Comparison of ENCODE assay signal across 5 cellular contexts in the genomic region with DNA sequence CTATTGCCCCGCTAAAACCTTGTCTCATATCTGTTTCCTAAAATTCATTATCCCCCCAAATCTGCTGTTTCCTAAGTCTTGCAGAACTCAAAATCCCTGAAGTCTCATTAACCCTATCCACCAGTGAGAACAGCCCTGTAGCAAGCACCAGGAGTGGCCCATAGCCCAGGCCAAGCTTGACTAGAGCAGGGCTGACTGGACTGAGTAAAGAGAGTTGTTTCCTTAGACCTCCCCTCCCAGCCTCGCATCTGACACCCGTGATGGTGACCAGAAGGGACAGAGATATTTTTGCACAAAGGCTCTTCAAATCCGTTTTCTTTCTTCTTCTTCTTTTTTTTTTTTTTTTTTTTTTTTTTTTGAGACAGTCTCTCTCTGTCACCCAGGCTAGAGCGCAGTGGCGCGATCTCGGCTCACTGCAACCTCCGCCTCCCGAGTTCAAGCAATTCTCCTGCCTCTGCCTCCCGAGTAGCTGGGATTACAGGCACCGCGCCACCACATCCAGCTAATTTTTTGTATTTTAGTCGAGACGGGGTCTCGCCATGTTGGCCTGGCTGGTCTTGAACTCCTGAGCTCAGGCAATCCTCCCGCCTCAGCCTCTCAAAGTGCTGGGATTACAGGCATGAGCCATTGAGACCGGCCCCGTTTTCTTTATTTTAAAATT. TPM values are rescaled to one million over a fixed set of nuclear protein-coding genes. Genes with fewer than 3 reads are reported as not detected.
DNase-seq lines count a peak whose midpoint lies in the region; ATAC-seq, FAIRE-seq and TF ChIP-seq lines count a peak whose summit lies in the region.
"Not testable (repeated sequence)": the region's sequence is repeated elsewhere in the genome, so short reads cannot be mapped to it uniquely, and the experiment has no call there.

No MANE protein-coding gene starts in this region.

- not testable (repeated sequence) for H3K4me1 ChIP-seq in H9 (ENCODE audit: insufficient read depth, low read length)
- H3K4me1 ChIP-seq in SK-N-SH (ENCODE audit: control insufficient read depth in 1 of 2, insufficient read depth in 2 of 2, low read depth in 1 of 2, low read length in 1 of 2) (peaks cover 0 to 16% of the 10 kb centered on the region in 2 experiments; a peak in 1 of 4 replicates), astrocyte (ENCODE audit: insufficient read depth, low read length) (peaks cover 28% of the 10 kb centered on the region), heart left ventricle (peaks cover 0 to 41% (median 18%) of the 10 kb centered on the region in 12 donors), neutrophil (ENCODE audit: control insufficient read depth in 1 of 2, insufficient read depth in 1 of 2, low read depth in 1 of 2, low read length in 1 of 2) (peaks cover 16 to 21% of the 10 kb centered on the region in 2 experiments)

- not testable (repeated sequence) for H3K79me1 ChIP-seq in H9 (ENCODE audit: insufficient read depth, low read depth, low read length, poor library complexity, severe bottlenecking)

- not testable (repeated sequence) for H3K27ac ChIP-seq in H9 (ENCODE audit: insufficient read length, low read depth, low read length); astrocyte (ENCODE audit: low read depth, low read length); neutrophil
- H3K27ac ChIP-seq in SK-N-SH (ENCODE audit: low read depth in 2 of 2, low read length in 1 of 2) = peak overlapping the region; percentile 82 to 94
- H3K27ac ChIP-seq in heart left ventricle = peak overlapping the region in 1 of 12 donors; percentile 32

- POLR2A ChIA-PET in SK-N-SH (lab: Yijun Ruan, JAX) = interaction anchor here (0.7 to 3.1 kb wide), 13 partner anchors 8 to 242 kb away, joined by 3 to 28 read pairs (median 4); a partner anchor contains a TSS

- H3K27me3 ChIP-seq in H9 (ENCODE audit: insufficient read depth, low read length); SK-N-SH (ENCODE audit: insufficient read depth); astrocyte (ENCODE audit: insufficient read depth, low read length); heart left ventricle: not testable (repeated sequence)
- peaks cover 73% of the 10 kb centered on the region for H3K27me3 ChIP-seq in neutrophil

- not testable (repeated sequence) for H2BK120ac ChIP-seq in H9 (ENCODE audit: low read depth, low read length, poor library complexity, severe bottlenecking)

- not testable (repeated sequence) for TF ChIP-seq POLR2A in heart left ventricle (IDR thresholded peaks at IDR 0.05)

- intact Hi-C loops in heart left ventricle (cut with DNase I) = not testable (repeated sequence)

- not testable (repeated sequence) for H3K56ac ChIP-seq in H9 (ENCODE audit: insufficient read length, low read depth, low read length)

- H2BK5ac ChIP-seq in H9 (ENCODE audit: insufficient read length, low read length) = not testable (repeated sequence)

- H2BK15ac ChIP-seq in H9 (ENCODE audit: low read depth, low read length) = not testable (repeated sequence)

- H4K91ac ChIP-seq in H9 (ENCODE audit: insufficient read length, low read depth, low read length) = not testable (repeated sequence)

- H3K4me3 Mint-ChIP-seq in H9 (peak overlapping the region; percentile 94 to 98), astrocyte (ENCODE audit: unreplicated experiment) (peak overlapping the region; percentile 98)

- not testable (repeated sequence) for H4K8ac ChIP-seq in H9 (replicated peaks; ENCODE audit: insufficient read length, low read depth, low read length)

- H3K9ac ChIP-seq in H9 (ENCODE audit: extremely low read depth, insufficient read length, low read length); astrocyte (ENCODE audit: low read length): not testable (repeated sequence)
- H3K9ac ChIP-seq in SK-N-SH = peak overlapping the region; percentile 81

- not testable (repeated sequence) for TF ChIP-seq RAD21 in SK-N-SH (IDR thresholded peaks at IDR 0.05; ENCODE audit: low read length)

- not testable (repeated sequence) for H4K20me1 ChIP-seq in H9 (ENCODE audit: control insufficient read depth, insufficient read depth, insufficient read length); SK-N-SH (ENCODE audit: insufficient read depth); astrocyte (ENCODE audit: insufficient read depth, low read length)

- not testable (repeated sequence) for H2BK12ac ChIP-seq in H9 (ENCODE audit: insufficient read length, low read depth, low read length)

- H3K4me3 ChIP-seq in SK-N-SH (ENCODE audit: low read depth in 2 of 2, low read length in 1 of 2) (peak overlapping the region; percentile 87), astrocyte (ENCODE audit: insufficient read depth, low read depth, low read length) (peak overlapping the region; percentile 93), heart left ventricle (peak overlapping the region in 9 of 12 donors; percentile 63 to 79 (median 67)), neutrophil (ENCODE audit: low read depth in 1 of 2, low read length in 1 of 2) (peak overlapping the region; percentile 63 to 84)

- CTCF ChIA-PET in SK-N-SH (lab: Yijun Ruan, JAX) = interaction anchor here (0.7 to 3.8 kb wide), 7 partner anchors 8 to 171 kb away, joined by 3 to 22 read pairs (median 4); no protein-coding TSS in a partner anchor

- peaks cover 8 to 20% (median 13%) of the 10 kb centered on the region in 3 experiments for H3K36me3 Mint-ChIP-seq in H9 (ENCODE audit: insufficient read depth in 1 of 3, low read depth in 3 of 3)
- H3K36me3 Mint-ChIP-seq in astrocyte (ENCODE audit: low read depth, unreplicated experiment) = not testable (repeated sequence)

- not testable (repeated sequence) for H3T11ph ChIP-seq in H9 (ENCODE audit: low read length)

- not testable (repeated sequence) for H3K9me3 ChIP-seq in H9 (ENCODE audit: control insufficient read depth, low read depth, low read length); SK-N-SH; astrocyte (ENCODE audit: insufficient read depth, low read depth, low read length); heart left ventricle; neutrophil

- not testable (repeated sequence) for H4K5ac ChIP-seq in H9 (ENCODE audit: insufficient read length, low read depth, low read length)

- DNase-seq in H9; SK-N-SH; astrocyte (ENCODE audit: low read depth); heart left ventricle: not testable (repeated sequence)

- not testable (repeated sequence) for ATAC-seq in heart left ventricle

- H3K36me3 ChIP-seq in SK-N-SH (replicated peaks in 1 of 2; ENCODE audit: control insufficient read depth in 1 of 2, insufficient read depth in 2 of 2, low read length in 1 of 2); astrocyte (ENCODE audit: insufficient read depth, low read length); neutrophil: not testable (repeated sequence)
- peaks cover 0 to 10% (median 3%) of the 10 kb centered on the region in 9 donors for H3K36me3 ChIP-seq in heart left ventricle

- H2BK20ac ChIP-seq in H9 (ENCODE audit: low read depth, low read length, poor library complexity, severe bottlenecking) = not testable (repeated sequence)

- not testable (repeated sequence) for H3K4ac ChIP-seq in H9 (ENCODE audit: low read depth, low read length)

- H3K27me3 Mint-ChIP-seq in H9 (ENCODE audit: low read depth) = peaks cover 30% of the 10 kb centered on the region
- not testable (repeated sequence) for H3K27me3 Mint-ChIP-seq in astrocyte (ENCODE audit: low read depth, unreplicated experiment)

- not testable (repeated sequence) for H3K9me3 Mint-ChIP-seq in H9; astrocyte (ENCODE audit: unreplicated experiment)

- not testable (repeated sequence) for H3F3A ChIP-seq in SK-N-SH (replicated peaks; ENCODE audit: insufficient read depth)

- H3K23ac ChIP-seq in H9 (ENCODE audit: insufficient read length, low read depth, low read length) = not testable (repeated sequence)

- not testable (repeated sequence) for TF ChIP-seq EP300 in SK-N-SH (IDR thresholded peaks at IDR 0.05; ENCODE audit: borderline replicate concordance in 1 of 2, low read depth in 1 of 2, low read length in 1 of 2)

- not testable (repeated sequence) for TF ChIP-seq CTCF in H9 (conservative IDR thresholded peaks at IDR 0.05); SK-N-SH (IDR thresholded peaks at IDR 0.05); astrocyte (IDR thresholded peaks at IDR 0.05; ENCODE audit: insufficient read depth, low read depth, low read length); heart left ventricle (IDR thresholded peaks at IDR 0.05); neutrophil (IDR thresholded peaks at IDR 0.05)

- H3K27ac Mint-ChIP-seq in H9 = not testable (repeated sequence)
- peak overlapping the region; percentile 77 for H3K27ac Mint-ChIP-seq in astrocyte (ENCODE audit: unreplicated experiment)

- H3K4me2 ChIP-seq in H9 (ENCODE audit: insufficient read depth, insufficient read length, low read length) (peak overlapping the region; percentile 52), SK-N-SH (peak overlapping the region; percentile 75), astrocyte (ENCODE audit: low read length) (peak overlapping the region; percentile 99)

- H3K9me2 ChIP-seq in SK-N-SH = not testable (repeated sequence)

- peaks cover 11 to 22% of the 10 kb centered on the region in 2 experiments for H3K4me1 Mint-ChIP-seq in H9
- peaks cover 21% of the 10 kb centered on the region for H3K4me1 Mint-ChIP-seq in astrocyte (ENCODE audit: low read depth, unreplicated experiment)

- not testable (repeated sequence) for H2AK5ac ChIP-seq in H9 (ENCODE audit: insufficient read length, low read length)

- not testable (repeated sequence) for H3K23me2 ChIP-seq in H9 (ENCODE audit: insufficient read length, low read depth, low read length, poor library complexity, severe bottlenecking)

- no CpG with 5 or more reads among the region's 19 CpGs for WGBS in H9 (ENCODE audit: extremely low coverage, insufficient read length, low lambda C conversion rate)
- 52% methylated on average over 19 of the region's 19 CpGs for WGBS in SK-N-SH (ENCODE audit: low lambda C conversion rate)
- 76 to 83% (median 79%) methylated on average over 19 of the region's 19 CpGs for WGBS in heart left ventricle, 4 donors

- H2AFZ ChIP-seq in H9 (ENCODE audit: low read length); astrocyte (ENCODE audit: low read depth, low read length): not testable (repeated sequence)
- peak overlapping the region; percentile 81; the same call in 1 of the 2 replicates for H2AFZ ChIP-seq in SK-N-SH (ENCODE audit: low read depth)

- H3K18ac ChIP-seq in H9 (ENCODE audit: insufficient read length, low read depth, low read length) = not testable (repeated sequence)

- H3K14ac ChIP-seq in H9 (ENCODE audit: insufficient read depth, low read length) = not testable (repeated sequence)

- FAIRE-seq in astrocyte (lab: Jason Lieb, UNC) = not testable (repeated sequence)

- H3K79me2 ChIP-seq in H9 (ENCODE audit: insufficient read depth, low read length); SK-N-SH (ENCODE audit: insufficient read depth); astrocyte (ENCODE audit: insufficient read depth, low read length): not testable (repeated sequence)

RNA-seq across cellular contexts. Expression of a gene that starts 0.8 kb away (rescaled TPM):
- total RNA-seq in H9 (2021) (2.4 and 3.5 TPM in 2 replicates), astrocyte (2.1 and 2.5 TPM in 2 replicates), heart left ventricle (1 to 10 TPM in 3 of 9 donors, under 1 TPM in 6; 0.48 to 2.3 (median 0.85) TPM)
- polyA plus RNA-seq in SK-N-SH (2012; rRNA removed) (1.2 and 2.5 TPM in 2 replicates), heart left ventricle (1 to 10 TPM in 1 of 2 donors, under 1 TPM in 1; 0.91 to 1.1 TPM)
- 0.85 and 2.1 TPM in 2 replicates for polyA plus RNA-seq in SK-N-SH (2012; cell fraction: cytosol; rRNA removed)
- 3.4 and 4.9 TPM in 2 replicates for polyA plus RNA-seq in SK-N-SH (2012; cell fraction: nucleus; rRNA removed)

RNA-seq across cellular contexts. Expression of a gene that starts 1.0 kb away (rescaled TPM):
- 65.0 and 66.4 TPM in 2 replicates for total RNA-seq in H9 (2021)
- 50.7 and 61.6 TPM in 2 replicates for polyA plus RNA-seq in SK-N-SH (2012; rRNA removed)
- polyA plus RNA-seq in SK-N-SH (2012; cell fraction: cytosol; rRNA removed) = 26.2 and 39.5 TPM in 2 replicates
- polyA plus RNA-seq in SK-N-SH (2012; cell fraction: nucleus; rRNA removed) = 54.2 and 62.7 TPM in 2 replicates
- 14.8 and 17.5 TPM in 2 replicates for total RNA-seq in astrocyte
- total RNA-seq in heart left ventricle = 1 to 10 TPM; 1.5 to 5.1 (median 3.0) TPM
- polyA plus RNA-seq in heart left ventricle = 1 to 10 TPM; 1.4 to 6.5 TPM

RNA-seq across cellular contexts. Expression of a gene that starts 21.2 kb away (rescaled TPM):
- total RNA-seq in H9 (2021) (87.1 and 90.9 TPM in 2 replicates), astrocyte (41.6 and 44.4 TPM in 2 replicates), heart left ventricle (10 to 100 TPM; 10.9 to 19.6 (median 15.3) TPM)
- polyA plus RNA-seq in SK-N-SH (2012; rRNA removed) (22.6 and 23.4 TPM in 2 replicates), heart left ventricle (10 to 100 TPM; 18.0 to 27.6 TPM)
- 8.6 and 13.1 TPM in 2 replicates for polyA plus RNA-seq in SK-N-SH (2012; cell fraction: cytosol; rRNA removed)
- polyA plus RNA-seq in SK-N-SH (2012; cell fraction: nucleus; rRNA removed) = 80.0 and 93.6 TPM in 2 replicates

RNA-seq across cellular contexts. Expression of a gene that starts 34.3 kb away (rescaled TPM):
- total RNA-seq in H9 (2021) = 17.6 and 22.6 TPM in 2 replicates
- 41.7 and 48.4 TPM in 2 replicates for polyA plus RNA-seq in SK-N-SH (2012; rRNA removed)
- 20.6 and 28.3 TPM in 2 replicates for polyA plus RNA-seq in SK-N-SH (2012; cell fraction: cytosol; rRNA removed)
- polyA plus RNA-seq in SK-N-SH (2012; cell fraction: nucleus; rRNA removed) = 259 and 308 TPM in 2 replicates
- total RNA-seq in astrocyte = 19.2 and 23.2 TPM in 2 replicates
- total RNA-seq in heart left ventricle = 10 to 100 TPM; 11.7 to 29.2 (median 21.3) TPM
- polyA plus RNA-seq in heart left ventricle = 10 to 100 TPM; 26.1 to 28.5 TPM

RNA-seq across cellular contexts. Expression of a gene that starts 37.7 kb away (rescaled TPM):
- 80.7 and 82.1 TPM in 2 replicates for total RNA-seq in H9 (2021)
- 184 and 193 TPM in 2 replicates for polyA plus RNA-seq in SK-N-SH (2012; rRNA removed)
- polyA plus RNA-seq in SK-N-SH (2012; cell fraction: cytosol; rRNA removed) = 70.5 and 98.4 TPM in 2 replicates
- 969 and 1,280 TPM in 2 replicates for polyA plus RNA-seq in SK-N-SH (2012; cell fraction: nucleus; rRNA removed)
- total RNA-seq in astrocyte = 56.4 and 58.3 TPM in 2 replicates
- 10 to 100 TPM; 32.7 to 58.4 (median 42.4) TPM for total RNA-seq in heart left ventricle
- 10 to 100 TPM; 29.0 to 44.2 TPM for polyA plus RNA-seq in heart left ventricle
